22 cellular contexts compared by ENCODE assay signal in genomic region chr6:20998748-20999448, GRCh38.
DNase-seq lines count a peak whose midpoint lies in the region; ATAC-seq, FAIRE-seq and TF ChIP-seq lines count a peak whose summit lies in the region.
"Had no signal": no experiment of that assay in that cellular context is flagged by ENCODE, and none has a peak within 500 bp of the region (broad histone marks: within the 10 kb centered on the region; RNA-seq: fewer than 3 reads in every experiment).

No MANE protein-coding gene starts in this region.

- TF ChIP-seq POLR2A in GM12878 (IDR thresholded peaks at IDR 0.05; ENCODE audit: low read depth, low read length): no peak

- H3K4me3 Mint-ChIP-seq in CD4-positive, alpha-beta memory T cell: no peak overlapping the region
- H3K4me3 Mint-ChIP-seq: B cell; CD4-positive, CD25-positive, alpha-beta regulatory T cell had no signal

- intact Hi-C loops in GM12878 (cut with micrococcal nuclease; ENCODE audit: unreplicated experiment): no loop called here
- intact Hi-C loops in CD4-positive, alpha-beta memory T cell (cut with micrococcal nuclease): no loop called here

- DNase-seq in GM12878 (ENCODE audit: low read depth, low spot score): no peak
- DNase-seq in NK-92 (lab: John Stamatoyannopoulos, UW; ENCODE audit: unreplicated experiment): no peak
- no peak for DNase-seq in CD4-positive, alpha-beta memory T cell
- no peak for DNase-seq in SHP77 (lab: John Stamatoyannopoulos, UW)
- DNase-seq: CD4-positive, CD25-positive, alpha-beta regulatory T cell; EL; H7; NCI-H1436; NCI-H2029; NCI-H2171 treated with DMSO at 0.1 percent for 48 hours; NCI-H510A; NCI-H82; Peyer's patch; SK-N-SH; T-helper 1 cell had no signal

- H3K27ac ChIP-seq in HEK293 (ENCODE audit: extremely low read depth, low read depth, low read length) (no peak overlapping the region), GM12878 (ENCODE audit: control insufficient read depth, insufficient read depth) (no peak overlapping the region)
- no peak overlapping the region for H3K27ac ChIP-seq in CD4-positive, alpha-beta memory T cell (ENCODE audit: low read depth, low read length)
- H3K27ac ChIP-seq: KMS-11, Peyer's patch had no signal

- peaks cover 50 to 51% of the 10 kb centered on the region in 2 donors for H3K36me3 Mint-ChIP-seq in CD4-positive, alpha-beta memory T cell

- SMC1A ChIA-PET in GM12878 (lab: Charles Lee; ENCODE audit: uncharacterized antibody, unreplicated experiment): interaction anchor here (1.2 to 3.0 kb wide), 8 partner anchors 10 to 214 kb away, joined by 3 to 10 read pairs (median 6); no protein-coding TSS in a partner anchor

- H2AFZ ChIP-seq in GM12878 (ENCODE audit: control insufficient read depth, low read depth, low read length): no peak overlapping the region

- no peak for TF ChIP-seq EP300 in GM12878 (IDR thresholded peaks at IDR 0.05; ENCODE audit: borderline replicate concordance in 1 of 2, control insufficient read depth in 1 of 2, low read depth in 2 of 2, low read length in 2 of 2)

- no peaks in the 10 kb centered on the region for H3K4me1 Mint-ChIP-seq in CD4-positive, alpha-beta memory T cell

- no peak for TF ChIP-seq RAD21 in GM12878 (IDR thresholded peaks at IDR 0.05; ENCODE audit: insufficient read depth, low read depth, low read length)

- CTCF ChIA-PET in HEK293 (lab: Yijun Ruan, JAX) (no interaction called here), GM12878 (lab: Yijun Ruan, JAX) (interaction anchor here (0.6 to 1.9 kb wide), 3 partner anchors 9 to 591 kb away, joined by 3 to 6 read pairs (median 4); no protein-coding TSS in a partner anchor)
- CTCF ChIA-PET in CD4-positive, alpha-beta memory T cell (lab: Charles Lee; ENCODE audit: partially characterized antibody): no interaction called here

- H3K27me3 ChIP-seq in GM12878 (replicated peaks in 1 of 2; ENCODE audit: control insufficient read depth in 2 of 2, insufficient read depth in 2 of 2, low read length in 1 of 2): no peaks in the 10 kb centered on the region
- H3K27me3 ChIP-seq in CD4-positive, alpha-beta memory T cell (ENCODE audit: insufficient read depth, low read length): no peaks in the 10 kb centered on the region
- H3K27me3 ChIP-seq: Peyer's patch had no signal

- no peaks in the 10 kb centered on the region for H3K27me3 Mint-ChIP-seq in CD4-positive, alpha-beta memory T cell
- H3K27me3 Mint-ChIP-seq: B cell; CD4-positive, CD25-positive, alpha-beta regulatory T cell had no signal

- H3K4me1 ChIP-seq in HEK293 (ENCODE audit: control insufficient read depth, insufficient read depth, low read length) (0 out of 2 replicates have a peak, but pooled peaks cover 3% of the 10 kb centered on the region), GM12878 (ENCODE audit: control insufficient read depth, insufficient read depth, low read length) (peaks cover 13% of the 10 kb centered on the region)
- no peaks in the 10 kb centered on the region for H3K4me1 ChIP-seq in CD4-positive, alpha-beta memory T cell (ENCODE audit: insufficient read depth, low read length)
- H3K4me1 ChIP-seq: Peyer's patch had no signal

- H3K36me3 ChIP-seq in HEK293 (ENCODE audit: control insufficient read depth in 2 of 2, insufficient read depth in 1 of 2, low read length in 2 of 2): no peaks in the 10 kb centered on the region
- H3K36me3 ChIP-seq in GM12878 (ENCODE audit: control insufficient read depth in 2 of 2, insufficient read depth in 2 of 2, low read length in 1 of 2): no peaks in the 10 kb centered on the region; a peak in 1 of 4 replicates
- H3K36me3 ChIP-seq in CD4-positive, alpha-beta memory T cell (ENCODE audit: insufficient read depth, low read length): no peaks in the 10 kb centered on the region
- H3K36me3 ChIP-seq: Peyer's patch had no signal

- no peaks in the 10 kb centered on the region for H3K79me2 ChIP-seq in GM12878 (ENCODE audit: control insufficient read depth, insufficient read depth, low read length)

- no peak overlapping the region for H3K4me2 ChIP-seq in GM12878 (ENCODE audit: control insufficient read depth, insufficient read depth)
- H3K4me2 ChIP-seq: KMS-11, SK-N-SH had no signal

- BruUV-seq in GM12878 (replicated peaks; lab: Mats Ljungman, UMichigan): no TSS peak

- in situ Hi-C loops in GM12878 (cut with MboI): no loop called here

- ATAC-seq in GM18861 (IDR thresholded peaks at IDR 0.05; ENCODE audit: unreplicated experiment) (peak; percentile 47), GM12878 (peak; percentile 58), GM19328 (IDR thresholded peaks at IDR 0.05; ENCODE audit: unreplicated experiment) (no peak)
- ATAC-seq: Right ventricle myocardium inferior had no signal

- H4K20me1 ChIP-seq in GM12878 (ENCODE audit: control insufficient read depth, insufficient read depth): no peaks in the 10 kb centered on the region

- WGBS in GM12878 (ENCODE audit: insufficient coverage, insufficient replicate concordance, low lambda C conversion rate, missing lambda C conversion rate): 49% methylated on average over 6 of the region's 6 CpGs

- POLR2A ChIA-PET in HEK293 (lab: Yijun Ruan, JAX) (no interaction called here), GM12878 (lab: Charles Lee) (interaction anchor here (0.6 kb wide), 1 partner anchor 1071 kb away, joined by 3 read pairs; no protein-coding TSS in a partner anchor)
- POLR2A ChIA-PET in CD4-positive, alpha-beta memory T cell (lab: Charles Lee; ENCODE audit: partially characterized antibody): no interaction called here

- H3K9me3 Mint-ChIP-seq in CD4-positive, alpha-beta memory T cell: peaks cover 0 to 3% (median 0%) of the 10 kb centered on the region in 8 donors

- no peak for FAIRE-seq in GM12878 (lab: Jason Lieb, UNC)
- FAIRE-seq: GM18507 had no signal

- RAD21 ChIA-PET in GM12878 (lab: Charles Lee; ENCODE audit: unreplicated experiment): interaction anchor here (2.1 to 2.8 kb wide), 3 partner anchors 20 to 122 kb away, joined by 5 to 20 read pairs (median 8); no protein-coding TSS in a partner anchor

- TF ChIP-seq CTCF in HEK293 (tag by site-specific recombination; IDR thresholded peaks at IDR 0.05) (no peak), GM12878 (IDR thresholded peaks at IDR 0.05 in 2 of 3, conservative IDR thresholded peaks at IDR 0.05 in 1 of 3; ENCODE audit: control insufficient read depth in 2 of 3, extremely low read depth in 1 of 3, insufficient read depth in 1 of 3, low read depth in 3 of 3, low read length in 3 of 3) (no peak)

- no peak overlapping the region for H3K9ac ChIP-seq in GM12878 (ENCODE audit: control insufficient read depth, insufficient read depth, low read length)
- H3K9ac ChIP-seq: KMS-11, SK-N-SH had no signal

- no peak overlapping the region for H3K27ac Mint-ChIP-seq in CD4-positive, alpha-beta memory T cell
- H3K27ac Mint-ChIP-seq: B cell; CD4-positive, CD25-positive, alpha-beta regulatory T cell had no signal

- no peak overlapping the region for H3K4me3 ChIP-seq in HEK293 (ENCODE audit: low read depth, low read length)
- H3K4me3 ChIP-seq in GM12878: no peak overlapping the region
- H3K4me3 ChIP-seq in CD4-positive, alpha-beta memory T cell (ENCODE audit: low read length in 2 of 2): no peak overlapping the region
- H3K4me3 ChIP-seq: Peyer's patch had no signal

- no peaks in the 10 kb centered on the region; the same call in 1 of the 2 replicates for H3K9me3 ChIP-seq in HEK293 (ENCODE audit: control insufficient read depth, insufficient read depth, low read depth, low read length)
- no peaks in the 10 kb centered on the region; the same call in 1 of the 3 replicates for H3K9me3 ChIP-seq in GM12878 (replicated peaks; ENCODE audit: control insufficient read depth, insufficient read depth, low read length)
- H3K9me3 ChIP-seq in CD4-positive, alpha-beta memory T cell (ENCODE audit: control insufficient read depth in 1 of 2, low read length in 2 of 2): no peaks in the 10 kb centered on the region
- H3K9me3 ChIP-seq: Peyer's patch, SK-N-SH had no signal

TF ChIP-seq in HEK293, 187 proteins besides CTCF, POLR2A, EP300 and RAD21:
- TF ChIP-seq ZNF366 (tag by site-specific recombination; conservative IDR thresholded peaks at IDR 0.05): peak; percentile 56
- TF ChIP-seq HOXC10 (CRISPR knock-in tag; IDR thresholded peaks at IDR 0.05): no peak
- TF ChIP-seq PRDM1 (tag by site-specific recombination; IDR thresholded peaks at IDR 0.05): peak; percentile 63

TF ChIP-seq in GM12878, 131 proteins besides CTCF, POLR2A, EP300 and RAD21 (continues in another document):
- TF ChIP-seq ZNF687 (IDR thresholded peaks at IDR 0.05) (0 out of 2 replicates have a peak, but pooled peaks have one; percentile 33), JUNB (IDR thresholded peaks at IDR 0.05) (peak; percentile 34)
